Comparison of ENCODE assay signal across 1 cellular context in genomic region chr20:24420567-24420966, GRCh38.
TF ChIP-seq lines count a peak whose summit lies in the region.

No MANE protein-coding gene starts in this region.

TF ChIP-seq in H1, 55 proteins besides CTCF, POLR2A, EP300 and RAD21 (continued from another document):
- no peak for TF ChIP-seq CHD7 (IDR thresholded peaks at IDR 0.05; ENCODE audit: insufficient replicate concordance, low read length)
- no peak for TF ChIP-seq ATF2 (IDR thresholded peaks at IDR 0.05; ENCODE audit: low read length)
- no peak for TF ChIP-seq KDM4A (IDR thresholded peaks at IDR 0.05; ENCODE audit: low read depth, low read length, severe bottlenecking)
- no peak for TF ChIP-seq POU5F1 (IDR thresholded peaks at IDR 0.05; ENCODE audit: low read depth, low read length)
- TF ChIP-seq NANOG (IDR thresholded peaks at IDR 0.05; ENCODE audit: insufficient read depth, low read depth, low read length, poor library complexity, severe bottlenecking): no peak
- no peak for TF ChIP-seq POLR2AphosphoS5 (IDR thresholded peaks at IDR 0.05; ENCODE audit: low read depth, low read length)
- no peak for TF ChIP-seq CTBP2 (IDR thresholded peaks at IDR 0.05; ENCODE audit: borderline replicate concordance, insufficient read depth, insufficient read length, low read length)
- no peak for TF ChIP-seq TAF1 (IDR thresholded peaks at IDR 0.05; ENCODE audit: low read depth, low read length)
- TF ChIP-seq EZH2 (IDR thresholded peaks at IDR 0.05; ENCODE audit: low read depth, low read length, severe bottlenecking): no peak
- TF ChIP-seq SUZ12 (IDR thresholded peaks at IDR 0.05; ENCODE audit: low read length): no peak
- no peak for TF ChIP-seq MAFK (IDR thresholded peaks at IDR 0.05; ENCODE audit: low read depth, low read length)
- no peak for TF ChIP-seq MAX (IDR thresholded peaks at IDR 0.05)
- TF ChIP-seq EGR1 (IDR thresholded peaks at IDR 0.05; ENCODE audit: borderline replicate concordance, low read depth, low read length): no peak
- no peak for TF ChIP-seq KDM1A (IDR thresholded peaks at IDR 0.05; ENCODE audit: borderline replicate concordance, low read length)
- TF ChIP-seq JUN (IDR thresholded peaks at IDR 0.05; ENCODE audit: low read depth, low read length): no peak
- no peak for TF ChIP-seq CBX5 (IDR thresholded peaks at IDR 0.05; ENCODE audit: low read depth, low read length)
- TF ChIP-seq GTF2F1 (IDR thresholded peaks at IDR 0.05; ENCODE audit: borderline replicate concordance, low read depth, low read length): no peak
